20 cellular contexts compared by ENCODE assay signal in the genomic region with DNA sequence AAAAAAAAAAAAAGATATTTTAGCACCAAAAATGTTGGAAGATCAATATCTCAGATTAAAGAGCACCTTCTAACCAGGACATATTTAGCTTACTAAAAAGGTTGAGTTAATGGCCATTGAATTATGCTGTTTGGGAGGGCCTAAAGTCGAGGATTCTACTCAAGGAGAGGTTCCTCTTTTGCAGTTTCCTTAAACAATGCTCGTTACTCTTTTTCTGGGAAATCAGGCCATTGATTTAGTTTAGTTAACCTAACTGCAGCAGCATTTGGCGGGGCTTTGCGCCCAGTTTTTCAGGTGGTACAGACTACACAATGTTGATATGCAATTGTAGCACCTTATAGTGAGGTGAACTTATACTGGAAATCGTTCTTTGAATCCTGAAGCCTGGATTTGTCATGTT. TPM values are rescaled to one million over a fixed set of nuclear protein-coding genes. Genes with fewer than 3 reads are reported as not detected.
DNase-seq lines count a peak whose midpoint lies in the region; TF ChIP-seq lines count a peak whose summit lies in the region.
"Had no signal": no experiment of that assay in that cellular context is flagged by ENCODE, and none has a peak within 500 bp of the region (broad histone marks: within the 10 kb centered on the region; RNA-seq: fewer than 3 reads in every experiment).

No MANE protein-coding gene starts in this region.

- H3K27me3 ChIP-seq in dorsolateral prefrontal cortex: no peaks in the 10 kb centered on the region
- H3K27me3 ChIP-seq: hepatocyte, suprapubic skin had no signal

- peaks cover 15% of the 10 kb centered on the region for H3K36me3 Mint-ChIP-seq in activated T-helper 1 cell treated with anti-CD3 and anti-CD28 coated beads, Interleukin-12 subunit alpha, Interleukin-12 subunit beta, Interleukin-2, Interleukin-4 antibody, amounts not matched to agents 30 ng/mL and 10 ng/mL and 1 ng/mL, durations not matched to agents 14 hours and 24 hours and 36 hours (ENCODE audit: low read depth)

- H3K27me3 Mint-ChIP-seq in activated T-helper 1 cell treated with anti-CD3 and anti-CD28 coated beads, Interleukin-12 subunit alpha, Interleukin-12 subunit beta, Interleukin-2, Interleukin-4 antibody, amounts not matched to agents 30 ng/mL and 10 ng/mL and 1 ng/mL, durations not matched to agents 14 hours and 24 hours and 36 hours (ENCODE audit: insufficient read depth): no peaks in the 10 kb centered on the region
- H3K27me3 Mint-ChIP-seq: activated B cell treated with CpG ODN at 0.5 μM for 24 hours; activated naive CD4-positive, alpha-beta T cell treated with anti-CD3 and anti-CD28 coated beads, Interleukin-2, amount 50 U/mL, for 24 hours; T-helper 17 cell had no signal

- intact Hi-C loops in dorsolateral prefrontal cortex (cut with DNase I): loop anchor here in 1 of 2 donors (10.0 kb wide), 1 partner anchor 80 kb away; no protein-coding TSS in a partner anchor
- intact Hi-C loops in activated T-helper 1 cell treated with anti-CD3 and anti-CD28 coated beads, Interleukin-12 subunit alpha, Interleukin-12 subunit beta, Interleukin-2, Interleukin-4 antibody, amounts not matched to agents 30 ng/mL and 10 ng/mL and 1 ng/mL, durations not matched to agents 14 hours and 24 hours and 36 hours (cut with micrococcal nuclease): no loop called here

- TF ChIP-seq POLR2A in NB4 (IDR thresholded peaks at IDR 0.05; ENCODE audit: extremely low read depth, insufficient read length): no peak

- DNase-seq in NB4 (ENCODE audit: low read depth): peak; percentile 28
- DNase-seq in dorsolateral prefrontal cortex: no peak
- peak; percentile 16 for DNase-seq in superior temporal gyrus (ENCODE audit: extremely low spot score)
- DNase-seq in activated naive CD4-positive, alpha-beta T cell treated with anti-CD3 and anti-CD28 coated beads, Interleukin-2, amount 50 U/mL, for 16 hours: no peak
- DNase-seq in activated T-helper 1 cell treated with anti-CD3 and anti-CD28 coated beads, Interleukin-12 subunit alpha, Interleukin-12 subunit beta, Interleukin-2, Interleukin-4 antibody, amounts not matched to agents 30 ng/mL and 10 ng/mL and 1 ng/mL, durations not matched to agents 14 hours and 24 hours and 36 hours (ENCODE audit: low spot score): no peak
- no peak for DNase-seq in HCEC 1CT
- DNase-seq: activated B cell treated with CpG ODN at 0.5 μM for 24 hours; activated CD8-positive, alpha-beta memory T cell treated with anti-CD3 and anti-CD28 coated beads for 24 hours; activated T-cell treated with anti-CD3 and anti-CD28 coated beads, Interleukin-2, amount 50 U/mL, for 48 hours; Calu3; mesenchymal stem cell; NCI-H1105 treated with DMSO at 0.1 percent for 48 hours; NCI-H524 treated with DMSO at 0.1 percent for 48 hours; SIG-M5; T-helper 17 cell had no signal

- H3K27ac Mint-ChIP-seq in activated T-helper 1 cell treated with anti-CD3 and anti-CD28 coated beads, Interleukin-12 subunit alpha, Interleukin-12 subunit beta, Interleukin-2, Interleukin-4 antibody, amounts not matched to agents 30 ng/mL and 10 ng/mL and 1 ng/mL, durations not matched to agents 14 hours and 24 hours and 36 hours: no peak overlapping the region
- H3K27ac Mint-ChIP-seq: activated B cell treated with CpG ODN at 0.5 μM for 24 hours; activated naive CD4-positive, alpha-beta T cell treated with anti-CD3 and anti-CD28 coated beads, Interleukin-2, amount 50 U/mL, for 24 hours; T-helper 17 cell had no signal

- no peak for TF ChIP-seq CTCF in HEK293 (tag by site-specific recombination; IDR thresholded peaks at IDR 0.05)
- TF ChIP-seq CTCF in NB4 (IDR thresholded peaks at IDR 0.05; ENCODE audit: low read depth, low read length): no peak
- TF ChIP-seq CTCF in dorsolateral prefrontal cortex (IDR thresholded peaks at IDR 0.05 in 54 of 56, conservative IDR thresholded peaks at IDR 0.05 in 2 of 56; ENCODE audit: low read depth in 1 of 56, partially characterized antibody in 56 of 56): no peak

- no peak overlapping the region for H3K4me3 ChIP-seq in HEK293 (ENCODE audit: low read depth, low read length)
- no peak overlapping the region for H3K4me3 ChIP-seq in NB4 (ENCODE audit: low read depth, low read length)
- H3K4me3 ChIP-seq in dorsolateral prefrontal cortex: peak overlapping the region in 2 of 59 donors; percentile 2 to 11
- H3K4me3 ChIP-seq: hepatocyte, suprapubic skin had no signal

- H3K4me1 ChIP-seq in HEK293 (ENCODE audit: control insufficient read depth, insufficient read depth, low read length): peaks cover 37% of the 10 kb centered on the region

- H3K9me3 Mint-ChIP-seq in activated T-helper 1 cell treated with anti-CD3 and anti-CD28 coated beads, Interleukin-12 subunit alpha, Interleukin-12 subunit beta, Interleukin-2, Interleukin-4 antibody, amounts not matched to agents 30 ng/mL and 10 ng/mL and 1 ng/mL, durations not matched to agents 14 hours and 24 hours and 36 hours: no peaks in the 10 kb centered on the region
- H3K9me3 Mint-ChIP-seq: activated B cell treated with CpG ODN at 0.5 μM for 24 hours; activated naive CD4-positive, alpha-beta T cell treated with anti-CD3 and anti-CD28 coated beads, Interleukin-2, amount 50 U/mL, for 24 hours had no signal

- H3K9me3 ChIP-seq in HEK293 (ENCODE audit: control insufficient read depth, insufficient read depth, low read depth, low read length): no peaks in the 10 kb centered on the region
- H3K9me3 ChIP-seq: suprapubic skin had no signal

- H3K36me3 ChIP-seq in HEK293 (ENCODE audit: control insufficient read depth in 2 of 2, insufficient read depth in 1 of 2, low read length in 2 of 2): no peaks in the 10 kb centered on the region; a peak in 1 of 3 replicates

- H3K27ac ChIP-seq in HEK293 (ENCODE audit: extremely low read depth, low read depth, low read length) (no peak overlapping the region), dorsolateral prefrontal cortex (peak overlapping the region in 43 of 59 donors; percentile 3 to 95 (median 75))
- H3K27ac ChIP-seq: hepatocyte, KMS-11, suprapubic skin had no signal

- H3K4me1 Mint-ChIP-seq in activated T-helper 1 cell treated with anti-CD3 and anti-CD28 coated beads, Interleukin-12 subunit alpha, Interleukin-12 subunit beta, Interleukin-2, Interleukin-4 antibody, amounts not matched to agents 30 ng/mL and 10 ng/mL and 1 ng/mL, durations not matched to agents 14 hours and 24 hours and 36 hours (ENCODE audit: low read depth): peaks cover 27% of the 10 kb centered on the region

- POLR2A ChIA-PET in HEK293 (lab: Yijun Ruan, JAX): no interaction called here

- CTCF ChIA-PET in HEK293 (lab: Yijun Ruan, JAX): interaction anchor here (1.1 kb wide), 1 partner anchor 34 kb away, joined by 4 read pairs; no protein-coding TSS in a partner anchor

- H3K4me3 Mint-ChIP-seq in activated T-helper 1 cell treated with anti-CD3 and anti-CD28 coated beads, Interleukin-12 subunit alpha, Interleukin-12 subunit beta, Interleukin-2, Interleukin-4 antibody, amounts not matched to agents 30 ng/mL and 10 ng/mL and 1 ng/mL, durations not matched to agents 14 hours and 24 hours and 36 hours: no peak overlapping the region
- H3K4me3 Mint-ChIP-seq: activated B cell treated with CpG ODN at 0.5 μM for 24 hours; activated naive CD4-positive, alpha-beta T cell treated with anti-CD3 and anti-CD28 coated beads, Interleukin-2, amount 50 U/mL, for 24 hours; T-helper 17 cell had no signal

TF ChIP-seq in HEK293, 187 proteins besides CTCF, POLR2A, EP300 and RAD21:
- TF ChIP-seq ZFP3 (tag by site-specific recombination; IDR thresholded peaks at IDR 0.05; ENCODE audit: low read depth): no peak
- TF ChIP-seq, protein P1, sequence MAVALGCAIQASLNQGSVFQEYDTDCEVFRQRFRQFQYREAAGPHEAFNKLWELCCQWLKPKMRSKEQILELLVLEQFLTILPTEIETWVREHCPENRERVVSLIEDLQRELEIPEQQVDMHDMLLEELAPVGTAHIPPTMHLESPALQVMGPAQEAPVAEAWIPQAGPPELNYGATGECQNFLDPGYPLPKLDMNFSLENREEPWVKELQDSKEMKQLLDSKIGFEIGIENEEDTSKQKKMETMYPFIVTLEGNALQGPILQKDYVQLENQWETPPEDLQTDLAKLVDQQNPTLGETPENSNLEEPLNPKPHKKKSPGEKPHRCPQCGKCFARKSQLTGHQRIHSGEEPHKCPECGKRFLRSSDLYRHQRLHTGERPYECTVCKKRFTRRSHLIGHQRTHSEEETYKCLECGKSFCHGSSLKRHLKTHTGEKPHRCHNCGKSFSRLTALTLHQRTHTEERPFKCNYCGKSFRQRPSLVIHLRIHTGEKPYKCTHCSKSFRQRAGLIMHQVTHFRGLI (tag by site-specific recombination; IDR thresholded peaks at IDR 0.05): peak; percentile 70

RNA-seq across cellular contexts. Expression of a gene that starts 6.8 kb away (rescaled TPM):
- total RNA-seq in dorsolateral prefrontal cortex: 100 to 1,000 TPM in 119 of 120 experiments, 10 to 100 TPM in 1; 89.8 to 236 (median 169) TPM
- total RNA-seq in activated T-helper 1 cell treated with anti-CD3 and anti-CD28 coated beads, Interleukin-12 subunit alpha, Interleukin-12 subunit beta, Interleukin-2, Interleukin-4 antibody, amounts not matched to agents 30 ng/mL and 10 ng/mL and 1 ng/mL, durations not matched to agents 14 hours and 24 hours and 36 hours: 66.5 and 66.7 TPM in 2 replicates

Comparison
In these comparisons a context has a peak if more than half of its experiments do, and no peak if none do; other contexts are left out.
1. DNase-seq: peak in NB4 (single experiment) and superior temporal gyrus (single experiment); none in dorsolateral prefrontal cortex (0 of 10), activated naive CD4-positive, alpha-beta T cell treated with anti-CD3 and anti-CD28 coated beads, Interleukin-2, amount 50 U/mL, for 16 hours (single experiment), activated T-helper 1 cell treated with anti-CD3 and anti-CD28 coated beads, Interleukin-12 subunit alpha, Interleukin-12 subunit beta, Interleukin-2, Interleukin-4 antibody, amounts not matched to agents 30 ng/mL and 10 ng/mL and 1 ng/mL, durations not matched to agents 14 hours and 24 hours and 36 hours (single experiment) and HCEC 1CT (single experiment).